ENCODE assay signal across 23 cellular contexts in the genomic region with DNA sequence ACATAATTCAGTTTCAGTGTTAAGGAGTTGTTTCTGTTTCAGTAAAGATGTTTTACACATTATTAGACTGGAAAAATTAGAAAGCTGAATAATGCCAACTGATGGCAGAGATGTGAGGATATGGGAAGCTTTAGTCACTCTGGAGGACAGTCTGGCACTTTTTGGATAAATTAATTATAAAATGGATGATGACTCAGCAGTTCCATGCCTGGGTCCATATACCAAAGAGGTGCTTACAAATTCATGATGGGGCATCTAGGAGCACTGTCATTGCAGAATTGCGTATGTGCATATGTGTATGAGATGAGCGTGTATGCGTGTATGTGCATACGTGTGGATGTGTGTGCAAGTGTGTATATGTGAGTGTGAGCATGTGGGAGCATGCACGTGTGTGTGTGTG. TPM values are rescaled to one million over a fixed set of nuclear protein-coding genes. Genes with fewer than 3 reads are reported as not detected.
"Had no signal": no experiment of that assay in that cellular context is flagged by ENCODE, and none has a peak within 500 bp of the region (broad histone marks: within the 10 kb centered on the region; RNA-seq: fewer than 3 reads in every experiment).

No MANE protein-coding gene starts in this region.

- H3K36me3 ChIP-seq: MG63, SJSA1 had no signal

- DNase-seq: KBM-7, MG63, NCI-H1092, NCI-H1436, NCI-H187, NCI-H2029, NCI-H2081 treated with DMSO at 0.1 percent for 48 hours, NCI-H2171, NCI-H226, NCI-H446, NCI-H510A, NCI-H524 treated with DMSO at 0.1 percent for 48 hours, NCI-H69, NCI-H774, Right ventricle myocardium superior, RPMI8226, SIG-M5, SW 1271 had no signal

- H3K9me3 ChIP-seq: MG63, SJSA1 had no signal

- H3K4me1 ChIP-seq: SJSA1 had no signal

- H3K27ac ChIP-seq: HL-60, SJSA1, SK-N-MC had no signal

- H3K27me3 ChIP-seq: MG63, SJSA1 had no signal

- FAIRE-seq: RCC 7860 had no signal

- H3K4me3 ChIP-seq: MG63, SJSA1, SK-N-MC had no signal

RNA-seq across cellular contexts. Expression of a gene that starts 31.2 kb away (rescaled TPM):
- polyA plus RNA-seq: IgD-negative memory B cell had no signal
